Comparison of ENCODE assay signal across 8 cellular contexts in genomic region chr17:59154335-59154720, GRCh38. TPM values are rescaled to one million over a fixed set of nuclear protein-coding genes. Genes with fewer than 3 reads are reported as not detected.
DNase-seq lines count a peak whose midpoint lies in the region; ATAC-seq and TF ChIP-seq lines count a peak whose summit lies in the region.

No MANE protein-coding gene starts in this region.

- no peak for TF ChIP-seq CTCF in heart right ventricle (IDR thresholded peaks at IDR 0.05)
- no peak for TF ChIP-seq CTCF in psoas muscle (IDR thresholded peaks at IDR 0.05)

- DNase-seq in NK-92 treated with Interleukin-12 subunit alpha and Interleukin-12 subunit beta, amount 100 ng/mL, for 24 hours (lab: John Stamatoyannopoulos, UW), result peak; percentile 37
- DNase-seq in NK-92 (lab: John Stamatoyannopoulos, UW; ENCODE audit: unreplicated experiment) (no peak), NCI-H146 treated with DMSO at 0.1 percent for 48 hours (lab: John Stamatoyannopoulos, UW; ENCODE audit: unreplicated experiment) (peak; percentile 52), heart right ventricle (peak; percentile 15 to 45), psoas muscle (peak; percentile 28 to 58), KG1 (lab: John Stamatoyannopoulos, UW) (no peak), GM19238 (ENCODE audit: insufficient read length, low spot score) (no peak)
- peak; percentile 76 for DNase-seq in activated CD8-positive, alpha-beta memory T cell treated with anti-CD3 and anti-CD28 coated beads, Interleukin-2, amount 50 U/mL, for 48 hours

- H3K36me3 ChIP-seq in heart right ventricle (no peaks in the 10 kb centered on the region), psoas muscle (ENCODE audit: insufficient read depth in 1 of 2, low read depth in 1 of 2) (no peaks in the 10 kb centered on the region)

- ATAC-seq in heart right ventricle (peak in 6 of 8 donors; percentile 1 to 21 (median 6)), psoas muscle (peak in 1 of 4 donors; percentile 5)

- H3K27me3 ChIP-seq in heart right ventricle (no peaks in the 10 kb centered on the region), psoas muscle (ENCODE audit: insufficient read depth in 3 of 3, low read length in 2 of 3) (no peaks in the 10 kb centered on the region)

- 0 to 1% methylated on average over 24 of the region's 24 CpGs for WGBS in heart right ventricle, 2 donors
- 0 to 1% (median 1%) methylated on average over 24 of the region's 24 CpGs for WGBS in psoas muscle, 3 donors

- intact Hi-C loops in heart right ventricle (cut with DNase I) (loop anchor here in 4 of 10 donors (2.0 to 10.0 kb wide), 3 partner anchors 47 to 50 kb away; partner anchors contain the start of gene TRIM37 (in 4 of the 4)), psoas muscle (cut with DNase I) (loop anchor here in 1 of 2 donors (5.0 kb wide), 1 partner anchor 47 kb away; the partner anchor contains the start of gene TRIM37)

- no peaks in the 10 kb centered on the region for H3K9me3 ChIP-seq in heart right ventricle
- no peaks in the 10 kb centered on the region for H3K9me3 ChIP-seq in psoas muscle

- peak overlapping the region; percentile 46 to 92 (median 88) for H3K27ac ChIP-seq in heart right ventricle
- H3K27ac ChIP-seq in psoas muscle, result peak overlapping the region; percentile 66

- H3K4me1 ChIP-seq in heart right ventricle (peaks cover 0 to 44% (median 28%) of the 10 kb centered on the region in 9 donors), psoas muscle (peaks cover 20% of the 10 kb centered on the region)

- peak overlapping the region; percentile 44 to 93 (median 80) for H3K4me3 ChIP-seq in heart right ventricle
- H3K4me3 ChIP-seq in psoas muscle, result peak overlapping the region; percentile 74

RNA-seq across cellular contexts. Expression of gene SKA2, which starts 0.7 kb away (rescaled TPM):
- 10 to 100 TPM; 28.0 to 46.4 (median 35.6) TPM for total RNA-seq in heart right ventricle
- 10 to 100 TPM; 29.2 to 34.0 TPM for polyA plus RNA-seq in heart right ventricle
- total RNA-seq in psoas muscle, result 10 to 100 TPM in 3 of 4 donors, 1 to 10 TPM in 1; 7.2 to 17.1 (median 11.2) TPM
- polyA plus RNA-seq in psoas muscle, result 10 to 100 TPM in 2 of 3 donors, 1 to 10 TPM in 1; 9.2 to 15.5 (median 11.5) TPM

RNA-seq across cellular contexts. Expression of gene PRR11, which starts 1.2 kb away (rescaled TPM):
- total RNA-seq in heart right ventricle, result 1 to 10 TPM in 7 of 10 donors, under 1 TPM in 3; 0.61 to 6.9 (median 1.4) TPM
- polyA plus RNA-seq in heart right ventricle, result under 1 TPM; 0.29 TPM
- 1 to 10 TPM in 1 of 4 donors, under 1 TPM in 3; 0.34 to 1.0 (median 0.62) TPM for total RNA-seq in psoas muscle
- 1 to 10 TPM in 1 of 3 donors, under 1 TPM in 2; 0.28 to 2.3 (median 0.44) TPM for polyA plus RNA-seq in psoas muscle

RNA-seq across cellular contexts. Expression of gene TRIM37, which starts 47.6 kb away (rescaled TPM):
- 10 to 100 TPM; 15.2 to 22.2 (median 18.1) TPM for total RNA-seq in heart right ventricle
- polyA plus RNA-seq in heart right ventricle, result 1 to 10 TPM; 5.9 to 8.6 TPM
- 10 to 100 TPM; 12.1 to 16.2 (median 14.7) TPM for total RNA-seq in psoas muscle
- 10 to 100 TPM in 1 of 3 donors, 1 to 10 TPM in 2; 6.8 to 17.6 (median 9.5) TPM for polyA plus RNA-seq in psoas muscle

RNA-seq across cellular contexts. Expression of gene SMG8, which starts 55.5 kb away (rescaled TPM):
- total RNA-seq in heart right ventricle (10 to 100 TPM in 7 of 10 donors, 1 to 10 TPM in 3; 7.5 to 11.7 (median 10.5) TPM), psoas muscle (10 to 100 TPM in 2 of 4 donors, 1 to 10 TPM in 2; 7.7 to 11.5 (median 9.8) TPM)
- polyA plus RNA-seq in heart right ventricle (1 to 10 TPM; 1.2 to 3.8 TPM), psoas muscle (10 to 100 TPM in 1 of 3 donors, 1 to 10 TPM in 2; 6.0 to 11.7 (median 6.2) TPM)

Comparison
In these comparisons a context has a peak if more than half of its experiments do, and no peak if none do; other contexts are left out.
1. DNase-seq: peak in NK-92 treated with Interleukin-12 subunit alpha and Interleukin-12 subunit beta, amount 100 ng/mL, for 24 hours (single experiment), NCI-H146 treated with DMSO at 0.1 percent for 48 hours (single experiment), activated CD8-positive, alpha-beta memory T cell treated with anti-CD3 and anti-CD28 coated beads, Interleukin-2, amount 50 U/mL, for 48 hours (single experiment), heart right ventricle (2 of 2) and psoas muscle (2 of 2); none in NK-92 (single experiment), KG1 (single experiment) and GM19238 (single experiment).